ENCODE assay signal across 1 cellular context in genomic region chr2:201858781-201859180, GRCh38.
TF ChIP-seq lines count a peak whose summit lies in the region.

No MANE protein-coding gene starts in this region.

TF ChIP-seq in GM23338, 12 proteins besides CTCF, POLR2A, EP300 and RAD21 (continued from another document):
- no peak for TF ChIP-seq REST (IDR thresholded peaks at IDR 0.05; ENCODE audit: unreplicated experiment)
- TF ChIP-seq POLR2AphosphoS5 (IDR thresholded peaks at IDR 0.05; ENCODE audit: low read depth) = peak; percentile 54; the same call in 1 of the 2 replicates
- peak; percentile 32; the same call in 1 of the 2 replicates for TF ChIP-seq NANOG (IDR thresholded peaks at IDR 0.05; ENCODE audit: borderline replicate concordance)
- 0 out of 2 replicates have a peak, but pooled peaks have one; percentile 33 for TF ChIP-seq CREB1 (CRISPR knock-in tag; IDR thresholded peaks at IDR 0.05; ENCODE audit: low read depth)
- TF ChIP-seq STAT1 (IDR thresholded peaks at IDR 0.05; ENCODE audit: unreplicated experiment) = no peak
